2 cellular contexts compared by ENCODE assay signal in the genomic region with DNA sequence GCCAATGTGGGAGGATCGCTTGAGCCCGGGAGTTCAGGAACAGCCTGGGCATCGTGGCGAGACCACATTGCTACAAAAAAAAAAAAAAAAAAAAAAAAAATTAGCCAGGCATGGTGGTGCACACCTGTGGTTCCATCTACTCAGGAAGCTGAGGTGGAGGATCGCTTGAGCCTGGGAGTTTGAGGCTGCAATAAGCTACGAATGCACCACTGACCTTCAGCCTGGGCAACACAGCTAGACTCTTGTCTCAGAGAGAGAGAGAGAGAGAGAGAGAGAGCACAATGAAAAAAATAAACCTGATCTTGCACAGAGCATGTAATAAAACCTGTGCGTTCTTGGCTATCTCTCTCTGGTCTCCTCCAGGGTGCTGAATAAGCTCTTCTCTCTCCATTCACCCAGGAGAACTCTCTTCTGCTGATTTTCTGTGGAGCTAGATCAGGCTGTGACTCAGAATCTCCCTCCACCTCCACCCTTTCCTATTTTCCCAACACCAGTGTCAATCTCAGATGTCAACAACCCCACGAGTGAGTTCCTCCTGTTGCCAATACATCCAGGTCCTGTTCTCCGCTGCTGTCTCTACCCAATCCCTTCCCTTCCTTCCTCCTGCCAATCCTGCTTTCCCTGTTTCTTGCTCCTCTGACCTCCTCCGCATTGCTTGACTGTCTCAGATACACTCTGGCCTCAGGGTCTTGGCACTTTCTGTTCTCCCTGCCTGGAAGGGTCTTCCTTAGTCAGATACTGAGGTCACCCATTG.
TF ChIP-seq lines count a peak whose summit lies in the region.

No MANE protein-coding gene starts in this region.

TF ChIP-seq in liver, 16 proteins besides CTCF, POLR2A, EP300 and RAD21:
- TF ChIP-seq NR2F2 (IDR thresholded peaks at IDR 0.05) (peak; percentile 99), JUND (IDR thresholded peaks at IDR 0.05) (peak in 1 of 2 donors; percentile 17), TAF1 (conservative IDR thresholded peaks at IDR 0.05) (no peak)

TF ChIP-seq in HepG2, 621 proteins besides CTCF, POLR2A, EP300 and RAD21:
- TF ChIP-seq, protein P1, sequence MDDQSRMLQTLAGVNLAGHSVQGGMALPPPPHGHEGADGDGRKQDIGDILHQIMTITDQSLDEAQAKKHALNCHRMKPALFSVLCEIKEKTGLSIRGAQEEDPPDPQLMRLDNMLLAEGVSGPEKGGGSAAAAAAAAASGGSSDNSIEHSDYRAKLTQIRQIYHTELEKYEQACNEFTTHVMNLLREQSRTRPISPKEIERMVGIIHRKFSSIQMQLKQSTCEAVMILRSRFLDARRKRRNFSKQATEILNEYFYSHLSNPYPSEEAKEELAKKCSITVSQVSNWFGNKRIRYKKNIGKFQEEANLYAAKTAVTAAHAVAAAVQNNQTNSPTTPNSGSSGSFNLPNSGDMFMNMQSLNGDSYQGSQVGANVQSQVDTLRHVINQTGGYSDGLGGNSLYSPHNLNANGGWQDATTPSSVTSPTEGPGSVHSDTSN (CRISPR knock-in tag; IDR thresholded peaks at IDR 0.05; ENCODE audit: borderline replicate concordance): no peak
- TF ChIP-seq, protein P2, sequence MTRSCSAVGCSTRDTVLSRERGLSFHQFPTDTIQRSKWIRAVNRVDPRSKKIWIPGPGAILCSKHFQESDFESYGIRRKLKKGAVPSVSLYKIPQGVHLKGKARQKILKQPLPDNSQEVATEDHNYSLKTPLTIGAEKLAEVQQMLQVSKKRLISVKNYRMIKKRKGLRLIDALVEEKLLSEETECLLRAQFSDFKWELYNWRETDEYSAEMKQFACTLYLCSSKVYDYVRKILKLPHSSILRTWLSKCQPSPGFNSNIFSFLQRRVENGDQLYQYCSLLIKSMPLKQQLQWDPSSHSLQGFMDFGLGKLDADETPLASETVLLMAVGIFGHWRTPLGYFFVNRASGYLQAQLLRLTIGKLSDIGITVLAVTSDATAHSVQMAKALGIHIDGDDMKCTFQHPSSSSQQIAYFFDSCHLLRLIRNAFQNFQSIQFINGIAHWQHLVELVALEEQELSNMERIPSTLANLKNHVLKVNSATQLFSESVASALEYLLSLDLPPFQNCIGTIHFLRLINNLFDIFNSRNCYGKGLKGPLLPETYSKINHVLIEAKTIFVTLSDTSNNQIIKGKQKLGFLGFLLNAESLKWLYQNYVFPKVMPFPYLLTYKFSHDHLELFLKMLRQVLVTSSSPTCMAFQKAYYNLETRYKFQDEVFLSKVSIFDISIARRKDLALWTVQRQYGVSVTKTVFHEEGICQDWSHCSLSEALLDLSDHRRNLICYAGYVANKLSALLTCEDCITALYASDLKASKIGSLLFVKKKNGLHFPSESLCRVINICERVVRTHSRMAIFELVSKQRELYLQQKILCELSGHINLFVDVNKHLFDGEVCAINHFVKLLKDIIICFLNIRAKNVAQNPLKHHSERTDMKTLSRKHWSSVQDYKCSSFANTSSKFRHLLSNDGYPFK (CRISPR knock-in tag; IDR thresholded peaks at IDR 0.05; ENCODE audit: borderline replicate concordance): no peak
- TF ChIP-seq PHF8 (CRISPR knock-in tag; IDR thresholded peaks at IDR 0.05): no peak
- TF ChIP-seq TCF12 (IDR thresholded peaks at IDR 0.05): no peak
- no peak for TF ChIP-seq TCF12 (CRISPR knock-in tag; IDR thresholded peaks at IDR 0.05)
- TF ChIP-seq MEIS2 (CRISPR knock-in tag; IDR thresholded peaks at IDR 0.05): no peak
- TF ChIP-seq BHLHE40 (IDR thresholded peaks at IDR 0.05; ENCODE audit: low read length): no peak
- TF ChIP-seq ZNF552 (CRISPR knock-in tag; IDR thresholded peaks at IDR 0.05; ENCODE audit: borderline replicate concordance): no peak
- no peak for TF ChIP-seq PCBP2 (optimal IDR thresholded peaks at IDR 0.05; ENCODE audit: low read depth, low read length, poor library complexity, severe bottlenecking)
- TF ChIP-seq KLF16 (CRISPR knock-in tag; IDR thresholded peaks at IDR 0.05): no peak
- TF ChIP-seq SNAI1 (CRISPR knock-in tag; IDR thresholded peaks at IDR 0.05; ENCODE audit: borderline replicate concordance): no peak
- TF ChIP-seq, protein P3, sequence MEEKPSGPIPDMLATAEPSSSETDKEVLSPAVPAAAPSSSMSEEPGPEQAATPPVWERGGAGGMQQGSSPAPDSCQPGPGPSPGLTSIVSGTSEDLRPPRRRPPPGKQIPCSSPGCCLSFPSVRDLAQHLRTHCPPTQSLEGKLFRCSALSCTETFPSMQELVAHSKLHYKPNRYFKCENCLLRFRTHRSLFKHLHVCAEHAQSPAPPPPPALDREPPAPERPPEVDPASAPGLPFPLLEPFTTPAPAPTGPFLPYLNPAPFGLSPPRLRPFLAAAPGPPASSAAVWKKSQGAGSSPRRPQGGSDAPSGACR (CRISPR knock-in tag; IDR thresholded peaks at IDR 0.05): no peak
- no peak for TF ChIP-seq SP140L (CRISPR knock-in tag; IDR thresholded peaks at IDR 0.05; ENCODE audit: borderline replicate concordance)
- TF ChIP-seq KLF9 (CRISPR knock-in tag; IDR thresholded peaks at IDR 0.05; ENCODE audit: low read depth): no peak
- TF ChIP-seq, protein P4, sequence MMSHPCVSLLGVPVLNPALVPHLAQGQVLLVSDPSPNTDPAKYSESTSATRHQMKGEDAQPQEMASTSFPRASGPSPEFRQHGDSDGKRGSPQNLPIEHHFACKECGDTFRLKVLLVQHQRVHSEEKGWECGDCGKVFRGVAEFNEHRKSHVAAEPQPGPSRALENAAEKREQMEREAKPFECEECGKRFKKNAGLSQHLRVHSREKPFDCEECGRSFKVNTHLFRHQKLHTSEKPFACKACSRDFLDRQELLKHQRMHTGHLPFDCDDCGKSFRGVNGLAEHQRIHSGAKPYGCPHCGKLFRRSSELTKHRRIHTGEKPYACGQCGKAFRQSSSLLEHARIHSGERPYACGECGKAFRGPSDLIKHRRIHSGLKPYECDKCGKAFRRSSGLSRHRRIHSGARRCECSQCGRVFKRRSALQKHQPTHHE (CRISPR knock-in tag; IDR thresholded peaks at IDR 0.05; ENCODE audit: borderline replicate concordance): no peak
- TF ChIP-seq IKZF4 (CRISPR knock-in tag; IDR thresholded peaks at IDR 0.05; ENCODE audit: borderline replicate concordance, low read depth, not compliant biosample characterization): no peak
- no peak for TF ChIP-seq ZNF230 (CRISPR knock-in tag; IDR thresholded peaks at IDR 0.05)
- TF ChIP-seq ZEB1 (IDR thresholded peaks at IDR 0.05; ENCODE audit: insufficient replicate concordance, low read depth): no peak
- TF ChIP-seq, protein P5, sequence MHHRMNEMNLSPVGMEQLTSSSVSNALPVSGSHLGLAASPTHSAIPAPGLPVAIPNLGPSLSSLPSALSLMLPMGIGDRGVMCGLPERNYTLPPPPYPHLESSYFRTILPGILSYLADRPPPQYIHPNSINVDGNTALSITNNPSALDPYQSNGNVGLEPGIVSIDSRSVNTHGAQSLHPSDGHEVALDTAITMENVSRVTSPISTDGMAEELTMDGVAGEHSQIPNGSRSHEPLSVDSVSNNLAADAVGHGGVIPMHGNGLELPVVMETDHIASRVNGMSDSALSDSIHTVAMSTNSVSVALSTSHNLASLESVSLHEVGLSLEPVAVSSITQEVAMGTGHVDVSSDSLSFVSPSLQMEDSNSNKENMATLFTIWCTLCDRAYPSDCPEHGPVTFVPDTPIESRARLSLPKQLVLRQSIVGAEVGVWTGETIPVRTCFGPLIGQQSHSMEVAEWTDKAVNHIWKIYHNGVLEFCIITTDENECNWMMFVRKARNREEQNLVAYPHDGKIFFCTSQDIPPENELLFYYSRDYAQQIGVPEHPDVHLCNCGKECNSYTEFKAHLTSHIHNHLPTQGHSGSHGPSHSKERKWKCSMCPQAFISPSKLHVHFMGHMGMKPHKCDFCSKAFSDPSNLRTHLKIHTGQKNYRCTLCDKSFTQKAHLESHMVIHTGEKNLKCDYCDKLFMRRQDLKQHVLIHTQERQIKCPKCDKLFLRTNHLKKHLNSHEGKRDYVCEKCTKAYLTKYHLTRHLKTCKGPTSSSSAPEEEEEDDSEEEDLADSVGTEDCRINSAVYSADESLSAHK (CRISPR knock-in tag; IDR thresholded peaks at IDR 0.05; ENCODE audit: borderline replicate concordance): no peak
- TF ChIP-seq ZNF333 (CRISPR knock-in tag; IDR thresholded peaks at IDR 0.05; ENCODE audit: borderline replicate concordance): no peak
